15 cellular contexts compared by ENCODE assay signal in the genomic region with DNA sequence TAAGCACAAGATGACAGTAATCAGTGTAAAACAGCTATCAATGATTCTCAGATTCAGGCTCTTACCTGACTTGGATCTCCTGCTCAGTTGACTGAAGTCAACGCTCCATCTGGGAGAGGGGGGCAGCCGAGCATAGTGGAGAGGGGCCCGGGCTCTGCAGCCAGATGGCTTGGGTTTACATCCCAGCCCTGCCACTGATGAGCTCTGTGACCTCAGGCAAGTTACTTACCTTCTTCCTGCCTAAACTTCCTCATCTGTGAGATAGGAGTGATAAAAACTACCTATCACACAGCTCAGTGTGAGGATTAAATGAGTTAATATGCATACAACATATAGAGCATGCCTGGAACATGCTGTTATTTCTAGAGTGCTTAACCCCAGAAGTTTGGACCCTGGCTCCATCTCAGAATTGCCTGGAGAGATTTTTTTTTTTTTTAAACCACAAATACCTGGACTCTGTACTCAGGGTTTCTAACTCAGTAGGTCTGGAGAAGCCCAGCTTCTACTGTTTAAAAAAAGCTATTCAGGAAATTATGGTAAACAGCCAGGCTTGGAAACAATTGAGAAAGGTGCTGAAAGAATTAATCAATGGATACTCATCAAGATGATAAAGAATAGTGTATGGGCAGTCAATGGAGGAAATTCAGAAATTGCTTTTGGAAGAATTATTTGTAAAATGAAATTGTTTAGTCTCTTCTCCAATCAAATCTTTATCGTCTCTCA.
A peak's percentile ranks its signal among the peaks of the same experiment; 100 is the strongest.
DNase-seq lines count a peak whose midpoint lies in the region; ATAC-seq lines count a peak whose summit lies in the region.
"Had no signal": no experiment of that assay in that cellular context is flagged by ENCODE, and none has a peak within 500 bp of the region (broad histone marks: within the 10 kb centered on the region; RNA-seq: fewer than 3 reads in every experiment).

No MANE protein-coding gene starts in this region.

- no peaks in the 10 kb centered on the region for H3K27me3 ChIP-seq in effector memory CD4-positive, alpha-beta T cell (replicated peaks; ENCODE audit: control insufficient read depth, insufficient read depth, low read length, poor library complexity, severe bottlenecking)

- no peak for ATAC-seq in activated T-cell treated with anti-CD3 and anti-CD28 coated beads, Interleukin-2, amount 50 U/mL, for 72 hours (replicated peaks in 1 of 2)
- ATAC-seq: activated CD8-positive, alpha-beta memory T cell treated with anti-CD3 and anti-CD28 coated beads, Interleukin-2, amount 10 ng/mL, durations not matched to agents 7 days and 5 days; right cardiac atrium had no signal

- peaks cover 66% of the 10 kb centered on the region for H3K4me1 Mint-ChIP-seq in activated T-cell treated with anti-CD3 and anti-CD28 coated beads, Interleukin-2, amount 50 U/mL, for 72 hours (ENCODE audit: low read depth)

- H3K4me1 ChIP-seq in effector memory CD4-positive, alpha-beta T cell (ENCODE audit: control insufficient read depth, insufficient read depth, low read length, poor library complexity, severe bottlenecking), result peaks cover 18% of the 10 kb centered on the region

- H3K27ac ChIP-seq in effector memory CD4-positive, alpha-beta T cell (ENCODE audit: insufficient read depth, low read length, poor library complexity, severe bottlenecking), result peak overlapping the region; percentile 44

- H3K9me3 ChIP-seq in effector memory CD4-positive, alpha-beta T cell (ENCODE audit: control insufficient read depth, low read length), result no peaks in the 10 kb centered on the region

- H3K4me3 Mint-ChIP-seq in activated T-cell treated with anti-CD3 and anti-CD28 coated beads, Interleukin-2, amount 50 U/mL, for 72 hours, result peak overlapping the region; percentile 36 to 71
- H3K4me3 Mint-ChIP-seq: activated CD8-positive, alpha-beta memory T cell treated with anti-CD3 and anti-CD28 coated beads, Interleukin-2, amount 10 ng/mL, durations not matched to agents 7 days and 5 days; activated naive CD8-positive, alpha-beta T cell had no signal

- H3K27ac Mint-ChIP-seq in activated T-cell treated with anti-CD3 and anti-CD28 coated beads, Interleukin-2, amount 50 U/mL, for 72 hours, result no peak overlapping the region
- H3K27ac Mint-ChIP-seq: activated CD8-positive, alpha-beta memory T cell treated with anti-CD3 and anti-CD28 coated beads, Interleukin-2, amount 10 ng/mL, durations not matched to agents 7 days and 5 days; activated naive CD8-positive, alpha-beta T cell had no signal

- no peaks in the 10 kb centered on the region for H3K36me3 Mint-ChIP-seq in activated T-cell treated with anti-CD3 and anti-CD28 coated beads, Interleukin-2, amount 50 U/mL, for 72 hours (ENCODE audit: insufficient read depth in 2 of 2)
- H3K36me3 Mint-ChIP-seq: activated CD8-positive, alpha-beta memory T cell treated with anti-CD3 and anti-CD28 coated beads, Interleukin-2, amount 10 ng/mL, durations not matched to agents 7 days and 5 days; activated naive CD8-positive, alpha-beta T cell had no signal

- peak overlapping the region; percentile 8 for H3K4me3 ChIP-seq in effector memory CD4-positive, alpha-beta T cell (ENCODE audit: insufficient read depth, low read depth, low read length, poor library complexity, severe bottlenecking)

- H3K36me3 ChIP-seq in effector memory CD4-positive, alpha-beta T cell (ENCODE audit: control insufficient read depth, insufficient read depth, low read length), result no peaks in the 10 kb centered on the region

- H3K27me3 Mint-ChIP-seq in activated T-cell treated with anti-CD3 and anti-CD28 coated beads, Interleukin-2, amount 50 U/mL, for 72 hours (ENCODE audit: low read depth), result no peaks in the 10 kb centered on the region
- H3K27me3 Mint-ChIP-seq: activated naive CD8-positive, alpha-beta T cell had no signal

- in situ Hi-C loops in KBM-7 (cut with MboI; ENCODE audit: low pct_unique_long_range_greater_than_20kb, low sequenced_read_pairs), result no loop called here

- DNase-seq in activated T-cell treated with anti-CD3 and anti-CD28 coated beads, Interleukin-2, amount 50 U/mL, for 72 hours, result no peak
- no peak for DNase-seq in activated T-cell treated with anti-CD3 and anti-CD28 coated beads, Interleukin-2, amount 50 U/mL, for 48 hours
- DNase-seq in KBM-7 (peak; percentile 48), ureter (ENCODE audit: low spot score) (peak; percentile 10), SIG-M5 treated with dmso at 0.1 percent for 504 hours (lab: John Stamatoyannopoulos, UW; ENCODE audit: unreplicated experiment) (no peak), superior temporal gyrus (ENCODE audit: extremely low spot score) (no peak)
- DNase-seq in effector memory CD4-positive, alpha-beta T cell, result no peak
- DNase-seq: activated CD8-positive, alpha-beta memory T cell treated with anti-CD3 and anti-CD28 coated beads, Interleukin-2, amount 10 ng/mL, durations not matched to agents 7 days and 5 days; GDM1; NCI-H1105 treated with DMSO at 0.1 percent for 48 hours; NCI-H2081 treated with DMSO at 0.1 percent for 48 hours; NCI-H510A; right cardiac atrium; stimulated activated CD4-positive, alpha-beta T cell treated with anti-CD3 and anti-CD28 coated beads, Interleukin-15, amount 100 ng/mL, for 24 hours had no signal

- no peaks in the 10 kb centered on the region for H3K9me3 Mint-ChIP-seq in activated T-cell treated with anti-CD3 and anti-CD28 coated beads, Interleukin-2, amount 50 U/mL, for 72 hours

Comparison
In these comparisons a context has a peak if more than half of its experiments do, and no peak if none do; other contexts are left out.
1. DNase-seq: peak in KBM-7 (single experiment) and ureter (single experiment); none in activated T-cell treated with anti-CD3 and anti-CD28 coated beads, Interleukin-2, amount 50 U/mL, for 72 hours (0 of 2), activated T-cell treated with anti-CD3 and anti-CD28 coated beads, Interleukin-2, amount 50 U/mL, for 48 hours (0 of 2), effector memory CD4-positive, alpha-beta T cell (0 of 3), SIG-M5 treated with dmso at 0.1 percent for 504 hours (single experiment) and superior temporal gyrus (single experiment).